Comparison of ENCODE assay signal across 8 cellular contexts in the genomic region with DNA sequence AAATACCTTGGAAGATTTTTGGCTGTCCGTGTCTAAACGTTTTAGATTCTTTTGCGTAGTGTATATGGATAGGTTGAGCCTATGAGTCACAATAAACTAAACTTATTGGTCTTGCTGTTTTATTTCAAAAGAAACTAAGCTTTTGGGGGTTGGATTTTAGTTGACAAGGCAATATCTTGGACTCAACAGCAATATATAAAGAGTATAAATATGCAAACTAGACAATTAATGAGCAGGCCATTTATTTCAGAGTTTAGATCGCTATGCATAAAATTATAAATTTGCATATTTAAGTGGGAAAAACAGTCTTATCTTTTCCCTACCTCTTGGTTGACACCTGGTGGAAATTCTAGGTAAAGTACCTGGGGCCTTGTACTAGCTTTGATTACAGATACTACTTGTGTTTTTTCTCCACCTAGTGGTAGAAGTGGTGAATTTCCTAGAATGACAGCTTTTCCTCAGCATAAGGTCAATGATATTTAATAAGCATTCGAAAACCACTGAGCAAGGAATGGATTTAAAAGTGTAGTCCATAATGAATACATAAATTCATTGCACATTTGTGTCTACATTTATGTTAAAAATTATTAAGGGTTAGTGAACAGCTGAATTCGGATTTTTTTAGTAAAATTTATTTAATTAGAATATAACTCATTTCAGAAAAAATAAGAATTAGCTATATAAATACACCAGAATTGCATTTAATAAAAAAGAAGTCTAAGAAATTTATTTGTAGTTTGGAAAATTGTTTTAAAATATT. TPM values are rescaled to one million over a fixed set of nuclear protein-coding genes. Genes with fewer than 3 reads are reported as not detected.
A peak's percentile ranks its signal among the peaks of the same experiment; 100 is the strongest.
DNase-seq lines count a peak whose midpoint lies in the region; ATAC-seq, FAIRE-seq and TF ChIP-seq lines count a peak whose summit lies in the region.

No MANE protein-coding gene starts in this region.

- peak; percentile 15 for ATAC-seq in GM18867 (IDR thresholded peaks at IDR 0.05; ENCODE audit: unreplicated experiment)
- peak; percentile 13 to 39 (median 24) for ATAC-seq in pancreas
- no peak for ATAC-seq in HG03520 (IDR thresholded peaks at IDR 0.05; ENCODE audit: unreplicated experiment)

- peaks cover 10% of the 10 kb centered on the region for H3K4me1 ChIP-seq in CD8-positive, alpha-beta memory T cell (ENCODE audit: insufficient read depth, low read length)
- peaks cover 4 to 6% (median 4%) of the 10 kb centered on the region in 3 donors for H3K4me1 ChIP-seq in pancreas

- H3K4me3 Mint-ChIP-seq in CD8-positive, alpha-beta memory T cell = peak overlapping the region; percentile 94 to 100 (median 96)

- no peaks in the 10 kb centered on the region for H3K9me3 Mint-ChIP-seq in CD8-positive, alpha-beta memory T cell

- peaks cover 0 to 2% of the 10 kb centered on the region in 2 donors for H3K27me3 Mint-ChIP-seq in CD8-positive, alpha-beta memory T cell

- H3K27ac Mint-ChIP-seq in CD8-positive, alpha-beta memory T cell = peak overlapping the region in 7 of 8 donors; percentile 30 to 100 (median 96)

- intact Hi-C loops in pancreas (cut with DNase I) = loop anchor here in 2 of 3 donors (5.0 to 10.0 kb wide), 4 partner anchors 103 to 520 kb away; no protein-coding TSS in a partner anchor

- peak; percentile 91 to 96 (median 92) for TF ChIP-seq CTCF in pancreas (IDR thresholded peaks at IDR 0.05)

- no peaks in the 10 kb centered on the region for H3K27me3 ChIP-seq in CD8-positive, alpha-beta memory T cell (ENCODE audit: insufficient read depth, low read length, poor library complexity, severe bottlenecking)
- no peaks in the 10 kb centered on the region for H3K27me3 ChIP-seq in pancreas

- no peaks in the 10 kb centered on the region for H3K9me3 ChIP-seq in CD8-positive, alpha-beta memory T cell (ENCODE audit: low read length)
- no peaks in the 10 kb centered on the region for H3K9me3 ChIP-seq in pancreas

- H3K36me3 Mint-ChIP-seq in CD8-positive, alpha-beta memory T cell = peaks cover 0 to 33% (median 0%) of the 10 kb centered on the region in 3 donors

- CTCF ChIA-PET in CD8-positive, alpha-beta memory T cell (lab: Charles Lee) = interaction anchor here (0.7 to 8.8 kb wide), 40 partner anchors 9 to 523 kb away, joined by 3 to 137 read pairs (median 6); no protein-coding TSS in a partner anchor

- FAIRE-seq in pancreas (lab: Jason Lieb, UNC) = peak; percentile 97

- peak overlapping the region; percentile 100 for H3K27ac ChIP-seq in CD8-positive, alpha-beta memory T cell (ENCODE audit: low read depth, low read length)
- H3K27ac ChIP-seq in pancreas = peak overlapping the region in 3 of 4 donors; percentile 98 to 100 (median 100)

- H3K4me1 Mint-ChIP-seq in CD8-positive, alpha-beta memory T cell = peaks cover 21 to 25% (median 22%) of the 10 kb centered on the region in 3 donors

- POLR2A ChIA-PET in CD8-positive, alpha-beta memory T cell (lab: Charles Lee) = interaction anchor here (0.6 to 3.7 kb wide), 7 partner anchors 14 to 196 kb away, joined by 3 to 28 read pairs (median 5); no protein-coding TSS in a partner anchor

- peak overlapping the region; percentile 16 for H3K4me3 ChIP-seq in CD8-positive, alpha-beta memory T cell (ENCODE audit: low read length)
- H3K4me3 ChIP-seq in pancreas = peak overlapping the region in 2 of 4 donors; percentile 58 to 80

- H3K36me3 ChIP-seq in CD8-positive, alpha-beta memory T cell (ENCODE audit: insufficient read depth, low read length) = no peaks in the 10 kb centered on the region
- no peaks in the 10 kb centered on the region for H3K36me3 ChIP-seq in pancreas

- WGBS in pancreas, 2 donors = 2 to 3% methylated on average over 6 of the region's 6 CpGs

- DNase-seq in CD8-positive, alpha-beta memory T cell = peak in 4 of 5 donors; percentile 20 to 79 (median 70)
- peak; percentile 95 for DNase-seq in HT-29 (ENCODE audit: low spot score)
- DNase-seq in NCI-H69 (lab: John Stamatoyannopoulos, UW) = peak; percentile 97
- peak; percentile 25 for DNase-seq in activated gamma-delta T cell treated with anti-CD3 and anti-CD28 coated beads, Interleukin-2, amount 50 U/mL, for 16 hours (ENCODE audit: low read depth)
- DNase-seq in germinal center (ENCODE audit: low spot score) = peak; percentile 83
- DNase-seq in pancreas = peak in 3 of 6 donors; percentile 63 to 66 (median 65)

RNA-seq across cellular contexts. Expression of a gene that starts 1.7 kb away (rescaled TPM):
- 10 to 100 TPM; 30.3 to 32.4 TPM for total RNA-seq in CD8-positive, alpha-beta memory T cell
- 54.4 TPM for polyA plus RNA-seq in CD8-positive, alpha-beta memory T cell
- total RNA-seq in HT-29 (2014; rRNA removed; shearing (Covaris generic)) = 32.0 and 33.2 TPM in 2 replicates
- 10 to 100 TPM; 11.4 to 79.6 (median 24.9) TPM for total RNA-seq in pancreas
- polyA plus RNA-seq in pancreas = 1 to 10 TPM; 7.3 to 8.5 TPM
